Comparison of ENCODE assay signal across 20 cellular contexts in genomic region chr12:11540615-11541014, GRCh38.
"Had no signal": no experiment of that assay in that cellular context is flagged by ENCODE, and none has a peak within 500 bp of the region (broad histone marks: within the 10 kb centered on the region; RNA-seq: fewer than 3 reads in every experiment).

No MANE protein-coding gene starts in this region.

- H3K36me3 ChIP-seq: esophagus muscularis mucosa, gastroesophageal sphincter, heart right ventricle, left ventricle myocardium inferior, neural progenitor cell, pancreas, stomach, upper lobe of left lung had no signal

- ATAC-seq: activated CD4-positive, CD25-positive, alpha-beta regulatory T cell treated with anti-CD3 and anti-CD28 coated beads, Interleukin-2, amount 50 U/mL, for 24 hours; activated CD8-positive, alpha-beta memory T cell treated with anti-CD3 and anti-CD28 coated beads, Interleukin-2, amount 10 ng/mL, durations not matched to agents 7 days and 5 days; gastroesophageal sphincter; heart right ventricle; pancreas; sciatic nerve; stimulated activated effector memory CD8-positive, alpha-beta T cell treated with anti-CD3 and anti-CD28 coated beads, Interleukin-12 subunit alpha, Interleukin-12 subunit beta, amount 100 ng/mL, for 72 hours had no signal

- DNase-seq: activated CD4-positive, alpha-beta T cell treated with anti-CD3 and anti-CD28 coated beads, Interleukin-2, amount 50 U/mL, for 4 hours; activated CD8-positive, alpha-beta memory T cell treated with anti-CD3 and anti-CD28 coated beads, Interleukin-2, amount 10 ng/mL, durations not matched to agents 7 days and 5 days; effector CD8-positive, alpha-beta T cell; heart right ventricle; kidney glomerular epithelial cell; left ventricle myocardium inferior; mammary epithelial cell; pancreas; stimulated activated CD4-positive, alpha-beta T cell treated with anti-CD3 and anti-CD28 coated beads, Interleukin-4, amount 100 ng/mL, for 1 hour; stomach; testis; upper lobe of left lung had no signal

- FAIRE-seq: endothelial cell of umbilical vein, pancreas had no signal

- H3K4me1 ChIP-seq: neural progenitor cell, pancreas, testis had no signal

- H3K4me3 ChIP-seq: esophagus muscularis mucosa, gastroesophageal sphincter, heart right ventricle, left ventricle myocardium inferior, neural progenitor cell, pancreas, smooth muscle cell, stomach, testis, upper lobe of left lung had no signal

- H3K4me2 ChIP-seq: neural progenitor cell, smooth muscle cell had no signal

- H3K27me3 ChIP-seq: esophagus muscularis mucosa, gastroesophageal sphincter, neural progenitor cell, pancreas, stomach, testis, upper lobe of left lung had no signal

- H3K9ac ChIP-seq: neural progenitor cell had no signal

- H2AFZ ChIP-seq: neural progenitor cell had no signal

- H3K27ac ChIP-seq: esophagus muscularis mucosa, gastroesophageal sphincter, heart right ventricle, left ventricle myocardium inferior, neural progenitor cell, pancreas, stomach, testis, upper lobe of left lung had no signal

- H3K9me3 ChIP-seq: esophagus muscularis mucosa, gastroesophageal sphincter, pancreas, stomach, testis, upper lobe of left lung had no signal
